20 cellular contexts compared by ENCODE assay signal in genomic region chrX:150225756-150226155, GRCh38.
DNase-seq lines count a peak whose midpoint lies in the region; ATAC-seq and TF ChIP-seq lines count a peak whose summit lies in the region.
"Had no signal": no experiment of that assay in that cellular context is flagged by ENCODE, and none has a peak within 500 bp of the region (broad histone marks: within the 10 kb centered on the region; RNA-seq: fewer than 3 reads in every experiment).

No MANE protein-coding gene starts in this region.

- H3K27ac Mint-ChIP-seq in H9: no peak overlapping the region; a peak in 1 of 7 replicates
- H3K27ac Mint-ChIP-seq: CD14-positive monocyte, HFFc6 had no signal

- peaks cover 79% of the 10 kb centered on the region for H3K27me3 Mint-ChIP-seq in H9 (ENCODE audit: low read depth)

- peaks cover 0 to 4% (median 3%) of the 10 kb centered on the region in 3 experiments; a peak in 5 of 7 replicates for H3K36me3 Mint-ChIP-seq in H9 (ENCODE audit: insufficient read depth in 1 of 3, low read depth in 3 of 3)
- H3K36me3 Mint-ChIP-seq: CD14-positive monocyte had no signal

- H4K91ac ChIP-seq in H9 (ENCODE audit: insufficient read length, low read depth, low read length): no peak overlapping the region

- no peak overlapping the region for H3K14ac ChIP-seq in H9 (ENCODE audit: insufficient read depth, low read length)

- H3K9me3 ChIP-seq in BLaER1: no peaks in the 10 kb centered on the region
- H3K9me3 ChIP-seq in H9 (ENCODE audit: control insufficient read depth, low read depth, low read length): no peaks in the 10 kb centered on the region
- no peaks in the 10 kb centered on the region for H3K9me3 ChIP-seq in iPS-20b (ENCODE audit: insufficient read depth, low read depth, low read length)
- H3K9me3 ChIP-seq: SJSA1 had no signal

- no peaks in the 10 kb centered on the region for H3K79me1 ChIP-seq in H9 (ENCODE audit: insufficient read depth, low read depth, low read length, poor library complexity, severe bottlenecking)

- H3K4ac ChIP-seq in H9 (ENCODE audit: low read depth, low read length): no peak overlapping the region

- H2BK12ac ChIP-seq in H9 (ENCODE audit: insufficient read length, low read depth, low read length): no peak overlapping the region

- no peak overlapping the region for H3K23ac ChIP-seq in H9 (ENCODE audit: insufficient read length, low read depth, low read length)

- H3K4me3 Mint-ChIP-seq in H9: 0 out of 5 replicates have a peak overlapping the region, but pooled peaks of 1 of the 2 experiments have one; percentile 8
- H3K4me3 Mint-ChIP-seq: CD14-positive monocyte, HFFc6 had no signal

- peaks cover 31 to 43% of the 10 kb centered on the region in 2 experiments for H3K4me1 Mint-ChIP-seq in H9
- H3K4me1 Mint-ChIP-seq: CD14-positive monocyte had no signal

- H3K9me3 Mint-ChIP-seq in H9: peaks cover 75 to 83% of the 10 kb centered on the region in 2 experiments
- H3K9me3 Mint-ChIP-seq: CD14-positive monocyte, HFFc6 had no signal

- WGBS in H9 (ENCODE audit: extremely low coverage, insufficient read length, low lambda C conversion rate): no CpG with 5 or more reads among the region's 11 CpGs

- H2BK5ac ChIP-seq in H9 (ENCODE audit: insufficient read length, low read length): no peak overlapping the region

- H3K23me2 ChIP-seq in H9 (ENCODE audit: insufficient read length, low read depth, low read length, poor library complexity, severe bottlenecking): no peaks in the 10 kb centered on the region

- H3K79me2 ChIP-seq in H9 (ENCODE audit: insufficient read depth, low read length): no peaks in the 10 kb centered on the region

- H4K8ac ChIP-seq in H9 (replicated peaks; ENCODE audit: insufficient read length, low read depth, low read length): no peak overlapping the region

- no peak overlapping the region for H3K56ac ChIP-seq in H9 (ENCODE audit: insufficient read length, low read depth, low read length)

- H3K27me3 ChIP-seq in BLaER1: no peaks in the 10 kb centered on the region
- peaks cover 9% of the 10 kb centered on the region; the same call in 1 of the 2 replicates for H3K27me3 ChIP-seq in H9 (ENCODE audit: insufficient read depth, low read length)
- H3K27me3 ChIP-seq in iPS-20b (ENCODE audit: insufficient read depth, low read length): peaks cover 74% of the 10 kb centered on the region
- H3K27me3 ChIP-seq: SJSA1 had no signal

- H3K4me1 ChIP-seq in BLaER1 (peaks cover 72% of the 10 kb centered on the region), H9 (ENCODE audit: insufficient read depth, low read length) (no peaks in the 10 kb centered on the region), iPS-20b (ENCODE audit: insufficient read depth, low read length) (peaks cover 15% of the 10 kb centered on the region; the same call in 1 of the 2 replicates)
- H3K4me1 ChIP-seq: SJSA1 had no signal

- no peak overlapping the region for H3K18ac ChIP-seq in H9 (ENCODE audit: insufficient read length, low read depth, low read length)

- TF ChIP-seq CTCF in H9 (conservative IDR thresholded peaks at IDR 0.05): no peak

- peak; percentile 43 for DNase-seq in H9
- peak; percentile 35 for DNase-seq in ecto neural progenitor cell (ENCODE audit: low spot score)
- no peak for DNase-seq in stimulated activated CD4-positive, alpha-beta T cell treated with anti-CD3 and anti-CD28 coated beads, Interleukin-2, amount 100 ng/mL, for 24 hours
- no peak for DNase-seq in DMS153 treated with DMSO at 0.1 percent for 48 hours (lab: John Stamatoyannopoulos, UW; ENCODE audit: unreplicated experiment)
- DNase-seq: AML-193, EL, HFFc6, Karpas-422, NCI-H1694, NCI-H2081, NCI-H2171, NCI-H524 treated with DMSO at 0.1 percent for 48 hours, NCI-H82 had no signal

- H2BK15ac ChIP-seq in H9 (ENCODE audit: low read depth, low read length): no peak overlapping the region

- H3K27ac ChIP-seq in BLaER1: peak overlapping the region; percentile 10; the same call in 1 of the 2 replicates
- H3K27ac ChIP-seq in H9 (ENCODE audit: insufficient read length, low read depth, low read length): no peak overlapping the region
- H3K27ac ChIP-seq in iPS-20b (ENCODE audit: low read length): no peak overlapping the region
- H3K27ac ChIP-seq: SJSA1 had no signal

- H4K5ac ChIP-seq in H9 (ENCODE audit: insufficient read length, low read depth, low read length): no peak overlapping the region

- H3T11ph ChIP-seq in H9 (ENCODE audit: low read length): no peak overlapping the region

- ATAC-seq in GM21723 (IDR thresholded peaks at IDR 0.05; ENCODE audit: unreplicated experiment): no peak
- no peak for ATAC-seq in GM18517 (IDR thresholded peaks at IDR 0.05; ENCODE audit: unreplicated experiment)
- ATAC-seq: Panc1 had no signal

- no peak overlapping the region for H2BK20ac ChIP-seq in H9 (ENCODE audit: low read depth, low read length, poor library complexity, severe bottlenecking)

- H3K4me3 ChIP-seq in BLaER1 (no peak overlapping the region), iPS-20b (ENCODE audit: low read length) (peak overlapping the region; percentile 35; the same call in 1 of the 2 replicates)
- H3K4me3 ChIP-seq: SJSA1 had no signal

- no peak overlapping the region for H2AK5ac ChIP-seq in H9 (ENCODE audit: insufficient read length, low read length)

- H2AFZ ChIP-seq in H9 (ENCODE audit: low read length): no peak overlapping the region

- H3K9ac ChIP-seq in BLaER1: no peak overlapping the region
- H3K9ac ChIP-seq in H9 (ENCODE audit: extremely low read depth, insufficient read length, low read length): no peak overlapping the region
- H3K9ac ChIP-seq in iPS-20b (ENCODE audit: low read depth, low read length): no peak overlapping the region

- no peak overlapping the region for H2BK120ac ChIP-seq in H9 (ENCODE audit: low read depth, low read length, poor library complexity, severe bottlenecking)

- H4K20me1 ChIP-seq in BLaER1: no peaks in the 10 kb centered on the region
- no peaks in the 10 kb centered on the region for H4K20me1 ChIP-seq in H9 (ENCODE audit: control insufficient read depth, insufficient read depth, insufficient read length)

- H3K4me2 ChIP-seq in BLaER1 (peak overlapping the region; percentile 70), H9 (ENCODE audit: insufficient read depth, insufficient read length, low read length) (peak overlapping the region; percentile 11)

- no peaks in the 10 kb centered on the region for H3K36me3 ChIP-seq in BLaER1
- H3K36me3 ChIP-seq in iPS-20b (ENCODE audit: insufficient read depth, low read depth, low read length): no peaks in the 10 kb centered on the region
- H3K36me3 ChIP-seq: SJSA1 had no signal

Comparison
In these comparisons a context has a peak if more than half of its experiments do, and no peak if none do; other contexts are left out.
1. DNase-seq: peak in H9 (single experiment) and ecto neural progenitor cell (single experiment); none in stimulated activated CD4-positive, alpha-beta T cell treated with anti-CD3 and anti-CD28 coated beads, Interleukin-2, amount 100 ng/mL, for 24 hours (0 of 2) and DMS153 treated with DMSO at 0.1 percent for 48 hours (single experiment).